Comparison of ENCODE assay signal across 14 cellular contexts in the genomic region with DNA sequence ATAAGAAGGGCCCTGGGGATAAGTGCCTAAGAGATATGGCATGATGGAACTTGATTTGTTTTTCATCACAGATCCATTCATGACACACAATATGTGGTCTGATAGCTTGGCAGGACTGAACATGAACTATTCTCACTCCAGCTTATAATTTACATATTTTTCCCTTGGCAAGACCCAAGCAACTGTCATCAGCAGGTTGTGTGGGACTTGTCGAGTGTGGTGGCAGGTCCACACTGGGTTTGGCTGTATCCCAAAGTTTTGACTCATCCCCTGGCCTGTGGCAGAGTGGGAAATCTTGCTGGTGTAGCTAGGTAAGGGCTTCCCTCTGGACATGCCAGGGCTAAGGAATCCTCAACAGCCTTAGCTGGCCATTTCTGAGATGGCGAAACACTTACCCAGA.
A peak's percentile ranks its signal among the peaks of the same experiment; 100 is the strongest.
DNase-seq lines count a peak whose midpoint lies in the region; ATAC-seq and TF ChIP-seq lines count a peak whose summit lies in the region.
"Had no signal": no experiment of that assay in that cellular context is flagged by ENCODE, and none has a peak within 500 bp of the region (broad histone marks: within the 10 kb centered on the region; RNA-seq: fewer than 3 reads in every experiment).

No MANE protein-coding gene starts in this region.

- no peaks in the 10 kb centered on the region for H3K9me2 ChIP-seq in Karpas-422 (replicated peaks; ENCODE audit: insufficient read depth, low read length)

- ATAC-seq in foreskin keratinocyte: peak; percentile 89
- no peak for ATAC-seq in HG02840 (IDR thresholded peaks at IDR 0.05; ENCODE audit: low FRiP score, unreplicated experiment)

- no peaks in the 10 kb centered on the region for H3K9me3 ChIP-seq in Karpas-422 (ENCODE audit: low read length)

- peaks cover 48% of the 10 kb centered on the region for H3K4me1 ChIP-seq in Karpas-422 (ENCODE audit: low read length)
- H3K4me1 ChIP-seq in foreskin keratinocyte: peaks cover 30% of the 10 kb centered on the region

- H4K20me1 ChIP-seq in Karpas-422 (ENCODE audit: insufficient read depth, low read depth, low read length): no peaks in the 10 kb centered on the region

- DNase-seq in AG08395 (ENCODE audit: low spot score): peak; percentile 66
- no peak for DNase-seq in Karpas-422
- DNase-seq in amniotic epithelial cell (ENCODE audit: low read depth): peak; percentile 34
- DNase-seq in foreskin keratinocyte: peak; percentile 100
- DNase-seq in HEK293T (ENCODE audit: extremely low spot score): no peak
- DNase-seq in midbrain (lab: John Stamatoyannopoulos, UW): no peak
- no peak for DNase-seq in activated naive CD4-positive, alpha-beta T cell treated with anti-CD3 and anti-CD28 coated beads, Interleukin-2, amount 50 U/mL, for 16 hours
- DNase-seq: AML-193, endodermal cell, naive B cell, NCI-H2081, small intestine had no signal

- no peak for TF ChIP-seq CTCF in foreskin keratinocyte (conservative IDR thresholded peaks at IDR 0.05)

- no peaks in the 10 kb centered on the region for H3K79me2 ChIP-seq in Karpas-422 (ENCODE audit: low read length)

- H2AFZ ChIP-seq in Karpas-422 (ENCODE audit: low read length): no peak overlapping the region
- H2AFZ ChIP-seq: PC-9 had no signal

- H3K9ac ChIP-seq in Karpas-422 (ENCODE audit: low read length): no peak overlapping the region

- no peak overlapping the region for H3K4me3 ChIP-seq in Karpas-422 (ENCODE audit: low read length)
- H3K4me3 ChIP-seq: PC-9 had no signal

- H3K27ac ChIP-seq in Karpas-422 (ENCODE audit: low read length) (no peak overlapping the region), foreskin keratinocyte (peak overlapping the region; percentile 52)
- H3K27ac ChIP-seq: PC-9 had no signal

- no peaks in the 10 kb centered on the region for H3K36me3 ChIP-seq in Karpas-422 (ENCODE audit: insufficient read depth, low read length)

- peak overlapping the region; percentile 54 for H3K4me2 ChIP-seq in Karpas-422 (ENCODE audit: low read depth, low read length, poor library complexity, severe bottlenecking)
- H3K4me2 ChIP-seq: PC-9 had no signal

- no peaks in the 10 kb centered on the region for H3K27me3 ChIP-seq in Karpas-422 (ENCODE audit: low read length)
- H3K27me3 ChIP-seq in foreskin keratinocyte: no peaks in the 10 kb centered on the region

- POLR2A ChIA-PET in HEK293T (lab: Yijun Ruan, JAX): no interaction called here

- CTCF ChIA-PET in HEK293T (lab: Yijun Ruan, JAX): no interaction called here

TF ChIP-seq in HEK293T, 16 proteins besides CTCF, POLR2A, EP300 and RAD21:
- TF ChIP-seq NFRKB (IDR thresholded peaks at IDR 0.05): no peak
- TF ChIP-seq FOXK2 (IDR thresholded peaks at IDR 0.05): no peak
- no peak for TF ChIP-seq ELF4 (IDR thresholded peaks at IDR 0.05)
- TF ChIP-seq HDGF (IDR thresholded peaks at IDR 0.05; ENCODE audit: borderline replicate concordance): no peak
- no peak for TF ChIP-seq LEF1 (IDR thresholded peaks at IDR 0.05; ENCODE audit: borderline replicate concordance)
- TF ChIP-seq TARDBP (IDR thresholded peaks at IDR 0.05): no peak
- no peak for TF ChIP-seq L3MBTL2 (conservative IDR thresholded peaks at IDR 0.05)
- no peak for TF ChIP-seq FOXA1 (IDR thresholded peaks at IDR 0.05)
- TF ChIP-seq PKNOX1 (IDR thresholded peaks at IDR 0.05): no peak
- no peak for TF ChIP-seq CTBP1 (IDR thresholded peaks at IDR 0.05; ENCODE audit: borderline replicate concordance)
- TF ChIP-seq FOXM1 (IDR thresholded peaks at IDR 0.05; ENCODE audit: borderline replicate concordance): no peak
- TF ChIP-seq SP1 (IDR thresholded peaks at IDR 0.05): no peak
- no peak for TF ChIP-seq ZNF384 (IDR thresholded peaks at IDR 0.05)
- TF ChIP-seq ARNT (IDR thresholded peaks at IDR 0.05): no peak
- no peak for TF ChIP-seq BHLHE40 (IDR thresholded peaks at IDR 0.05; ENCODE audit: borderline replicate concordance)
- no peak for TF ChIP-seq SUZ12 (IDR thresholded peaks at IDR 0.05)

Comparison
In these comparisons a context has a peak if more than half of its experiments do, and no peak if none do; other contexts are left out.
1. DNase-seq: peak in AG08395 (single experiment), amniotic epithelial cell (single experiment) and foreskin keratinocyte (2 of 2); none in Karpas-422 (single experiment), HEK293T (single experiment), midbrain (single experiment) and activated naive CD4-positive, alpha-beta T cell treated with anti-CD3 and anti-CD28 coated beads, Interleukin-2, amount 50 U/mL, for 16 hours (single experiment).